In genomic region chr15:101675796-101676582, GRCh38 we compare ENCODE assay signal across 7 cellular contexts. TPM values are rescaled to one million over a fixed set of nuclear protein-coding genes. Genes with fewer than 3 reads are reported as not detected.
DNase-seq lines count a peak whose midpoint lies in the region; ATAC-seq lines count a peak whose summit lies in the region.

No MANE protein-coding gene starts in this region.

- H3K36me3 ChIP-seq in mesodermal cell (ENCODE audit: control insufficient read depth, insufficient read depth, low read length), result peaks cover 32% of the 10 kb centered on the region

- peaks cover 24% of the 10 kb centered on the region for H3K4me1 ChIP-seq in mesodermal cell (ENCODE audit: control insufficient read depth, insufficient read depth, low read length, poor library complexity, severe bottlenecking)

- peak; percentile 75 for DNase-seq in amniotic epithelial cell (ENCODE audit: low read depth)
- DNase-seq in amniotic stem cell (lab: John Stamatoyannopoulos, UW), result no peak
- no peak for DNase-seq in COLO829 (ENCODE audit: low spot score)
- no peak for DNase-seq in activated CD8-positive, alpha-beta memory T cell treated with anti-CD3 and anti-CD28 coated beads, Interleukin-2, amount 50 U/mL, for 48 hours

- no peaks in the 10 kb centered on the region for H3K9me3 ChIP-seq in mesodermal cell (ENCODE audit: control insufficient read depth, low read length)

- H3K4me3 ChIP-seq in mesodermal cell (ENCODE audit: extremely low read depth, insufficient read depth, low read length, poor library complexity, severe bottlenecking), result no peak overlapping the region

- peak; percentile 68 for ATAC-seq in GM18858 (IDR thresholded peaks at IDR 0.05; ENCODE audit: unreplicated experiment)
- peak; percentile 57 for ATAC-seq in HG02981 (IDR thresholded peaks at IDR 0.05; ENCODE audit: unreplicated experiment)

- H3K27ac ChIP-seq in mesodermal cell (ENCODE audit: low read depth, low read length, severe bottlenecking), result peak overlapping the region; percentile 90

- WGBS in mesodermal cell (ENCODE audit: insufficient coverage in 2 of 2), 2 experiments, result 62 to 69% methylated on average over 16 of the region's 16 CpGs

RNA-seq across cellular contexts. Expression of gene TM2D3, which starts 23.8 kb away (rescaled TPM):
- polyA plus RNA-seq in mesodermal cell (2013, experiment 1 of 2), result 35.5 TPM
- polyA plus RNA-seq in mesodermal cell (2013, experiment 2 of 2), result 34.2 TPM

RNA-seq across cellular contexts. Expression of gene TARS3, which starts 48.3 kb away (rescaled TPM):
- 11.9 TPM for polyA plus RNA-seq in mesodermal cell (2013, experiment 1 of 2)
- 15.5 TPM for polyA plus RNA-seq in mesodermal cell (2013, experiment 2 of 2)
